In genomic region chr17:63497708-63498483, GRCh38 we compare ENCODE assay signal across 9 cellular contexts. TPM values are rescaled to one million over a fixed set of nuclear protein-coding genes. Genes with fewer than 3 reads are reported as not detected.
A peak's percentile ranks its signal among the peaks of the same experiment; 100 is the strongest.
DNase-seq lines count a peak whose midpoint lies in the region; ATAC-seq and TF ChIP-seq lines count a peak whose summit lies in the region.
"Had no signal": no experiment of that assay in that cellular context is flagged by ENCODE, and none has a peak within 500 bp of the region (broad histone marks: within the 10 kb centered on the region; RNA-seq: fewer than 3 reads in every experiment).

No MANE protein-coding gene starts in this region.

- DNase-seq in NCI-H1417 (lab: John Stamatoyannopoulos, UW), result peak in 2 of 3 experiments; percentile 12 to 40
- no peak for DNase-seq in NCI-H1417 treated with DMSO at 0.1 percent for 48 hours (lab: John Stamatoyannopoulos, UW)
- DNase-seq in NCI-H1092 (lab: John Stamatoyannopoulos, UW), result peak; percentile 86
- no peak for DNase-seq in activated B cell treated with CpG ODN at 0.5 μM for 24 hours
- DNase-seq in neural crest cell (ENCODE audit: low read depth, low spot score), result no peak
- DNase-seq in stimulated activated CD4-positive, alpha-beta T cell treated with anti-CD3 and anti-CD28 coated beads, Interleukin-4, amount 100 ng/mL, for 4 hours, result no peak
- DNase-seq in stimulated activated CD4-positive, alpha-beta T cell treated with anti-CD3 and anti-CD28 coated beads, Interleukin-4, amount 100 ng/mL, for 24 hours, result no peak
- no peak for DNase-seq in NCI-H187 treated with DMSO at 0.1 percent for 48 hours (lab: John Stamatoyannopoulos, UW)
- DNase-seq: occipital lobe had no signal

- CTCF ChIA-PET in activated B cell treated with CpG ODN at 0.5 μM for 24 hours (lab: Charles Lee), result no interaction called here

- peak; percentile 28 for ATAC-seq in activated B cell treated with CpG ODN at 0.5 μM for 24 hours (ENCODE audit: low read depth)

- H3K36me3 Mint-ChIP-seq in activated B cell treated with CpG ODN at 0.5 μM for 24 hours (ENCODE audit: low read depth) (no peaks in the 10 kb centered on the region), neural crest cell (ENCODE audit: low read depth) (no peaks in the 10 kb centered on the region)

- H3K27ac Mint-ChIP-seq in activated B cell treated with CpG ODN at 0.5 μM for 24 hours (no peak overlapping the region), neural crest cell (ENCODE audit: unreplicated experiment) (no peak overlapping the region)

- H3K4me3 Mint-ChIP-seq in activated B cell treated with CpG ODN at 0.5 μM for 24 hours (no peak overlapping the region), neural crest cell (no peak overlapping the region)

- peaks cover 14% of the 10 kb centered on the region for H3K27me3 Mint-ChIP-seq in activated B cell treated with CpG ODN at 0.5 μM for 24 hours
- peaks cover 21% of the 10 kb centered on the region for H3K27me3 Mint-ChIP-seq in neural crest cell (ENCODE audit: low read depth)

- H3K4me1 Mint-ChIP-seq in activated B cell treated with CpG ODN at 0.5 μM for 24 hours (peaks cover under 1% of the 10 kb centered on the region), neural crest cell (peaks cover 10% of the 10 kb centered on the region)

- TF ChIP-seq CTCF in activated B cell treated with CpG ODN at 0.5 μM for 24 hours (IDR thresholded peaks at IDR 0.05), result no peak
- TF ChIP-seq CTCF in neural crest cell (conservative IDR thresholded peaks at IDR 0.05), result peak; percentile 21

- H3K9me3 Mint-ChIP-seq in activated B cell treated with CpG ODN at 0.5 μM for 24 hours (no peaks in the 10 kb centered on the region), neural crest cell (no peaks in the 10 kb centered on the region)

- POLR2A ChIA-PET in activated B cell treated with CpG ODN at 0.5 μM for 24 hours (lab: Charles Lee), result no interaction called here

- intact Hi-C loops in activated B cell treated with CpG ODN at 0.5 μM for 24 hours (cut with micrococcal nuclease), result no loop called here

RNA-seq across cellular contexts. Expression of gene ACE, which starts 21.0 kb away (rescaled TPM):
- 3.2 and 3.3 TPM in 2 replicates for total RNA-seq in activated B cell treated with CpG ODN at 0.5 μM for 24 hours
- 0.42 and 0.61 TPM in 2 replicates for total RNA-seq in neural crest cell

RNA-seq across cellular contexts. Expression of gene KCNH6, which starts 25.3 kb away (rescaled TPM):
- total RNA-seq in activated B cell treated with CpG ODN at 0.5 μM for 24 hours, result not detected in 2 replicates
- total RNA-seq in neural crest cell, result 0.12 TPM in 1 of 2 replicates, not detected in the other

RNA-seq across cellular contexts. Expression of gene CYB561, which starts 51.8 kb away (rescaled TPM):
- total RNA-seq in activated B cell treated with CpG ODN at 0.5 μM for 24 hours, result 18.9 and 19.9 TPM in 2 replicates
- 10.5 and 12.2 TPM in 2 replicates for total RNA-seq in neural crest cell

RNA-seq across cellular contexts. Expression of gene DCAF7, which starts 52.4 kb away (rescaled TPM):
- 91.9 and 103 TPM in 2 replicates for total RNA-seq in activated B cell treated with CpG ODN at 0.5 μM for 24 hours
- total RNA-seq in neural crest cell, result 146 TPM in 2 replicates

Comparison
In these comparisons a context has a peak if more than half of its experiments do, and no peak if none do; other contexts are left out.
1. DNase-seq: peak in NCI-H1417 (2 of 3) and NCI-H1092 (single experiment); none in NCI-H1417 treated with DMSO at 0.1 percent for 48 hours (single experiment), activated B cell treated with CpG ODN at 0.5 μM for 24 hours (single experiment), neural crest cell (single experiment), stimulated activated CD4-positive, alpha-beta T cell treated with anti-CD3 and anti-CD28 coated beads, Interleukin-4, amount 100 ng/mL, for 4 hours (0 of 2), stimulated activated CD4-positive, alpha-beta T cell treated with anti-CD3 and anti-CD28 coated beads, Interleukin-4, amount 100 ng/mL, for 24 hours (single experiment) and NCI-H187 treated with DMSO at 0.1 percent for 48 hours (single experiment).